In genomic region chr9:67832088-67832487, GRCh38 we compare ENCODE assay signal across 11 cellular contexts. TPM values are rescaled to one million over a fixed set of nuclear protein-coding genes. Genes with fewer than 3 reads are reported as not detected.
A peak's percentile ranks its signal among the peaks of the same experiment; 100 is the strongest.
DNase-seq lines count a peak whose midpoint lies in the region; ATAC-seq and TF ChIP-seq lines count a peak whose summit lies in the region.
"Not testable (repeated sequence)": the region's sequence is repeated elsewhere in the genome, so short reads cannot be mapped to it uniquely, and the experiment has no call there.
"Had no signal": no experiment of that assay in that cellular context is flagged by ENCODE, and none has a peak within 500 bp of the region (broad histone marks: within the 10 kb centered on the region; RNA-seq: fewer than 3 reads in every experiment).

No MANE protein-coding gene starts in this region.

- not testable (repeated sequence) for H3K9me3 ChIP-seq in MG63

- intact Hi-C loops in activated CD4-positive, alpha-beta T cell treated with anti-CD3 and anti-CD28 coated beads for 36 hours (cut with DNase I, micrococcal nuclease); activated CD8-positive, alpha-beta T cell treated with anti-CD3 and anti-CD28 coated beads for 36 hours (cut with micrococcal nuclease): not testable (repeated sequence)

- not testable (repeated sequence) for H3K4me3 Mint-ChIP-seq in activated CD4-positive, alpha-beta T cell treated with anti-CD3 and anti-CD28 coated beads for 36 hours; activated CD8-positive, alpha-beta T cell treated with anti-CD3 and anti-CD28 coated beads for 36 hours; activated T-cell treated with anti-CD3 and anti-CD28 coated beads, Interleukin-2, amount 50 U/mL, for 72 hours; natural killer cell treated with Interleukin-12 subunit alpha and Interleukin-12 subunit beta and Interleukin-15 and Interleukin-18, amount 100 ng/mL, for 72 hours

- H3K36me3 ChIP-seq in MG63 = not testable (repeated sequence)

- not testable (repeated sequence) for H3K27me3 Mint-ChIP-seq in activated CD4-positive, alpha-beta T cell treated with anti-CD3 and anti-CD28 coated beads for 36 hours; activated CD8-positive, alpha-beta T cell treated with anti-CD3 and anti-CD28 coated beads for 36 hours; activated T-cell treated with anti-CD3 and anti-CD28 coated beads, Interleukin-2, amount 50 U/mL, for 72 hours (ENCODE audit: low read depth); natural killer cell treated with Interleukin-12 subunit alpha and Interleukin-12 subunit beta and Interleukin-15 and Interleukin-18, amount 100 ng/mL, for 72 hours

- CTCF ChIA-PET in activated CD4-positive, alpha-beta T cell treated with anti-CD3 and anti-CD28 coated beads for 36 hours (lab: Charles Lee); activated CD8-positive, alpha-beta T cell treated with anti-CD3 and anti-CD28 coated beads for 36 hours (lab: Charles Lee): not testable (repeated sequence)

- not testable (repeated sequence) for H3K27me3 ChIP-seq in MG63

- not testable (repeated sequence) for ATAC-seq in activated CD4-positive, alpha-beta T cell treated with anti-CD3 and anti-CD28 coated beads for 36 hours; activated CD8-positive, alpha-beta T cell treated with anti-CD3 and anti-CD28 coated beads for 36 hours; activated T-cell treated with anti-CD3 and anti-CD28 coated beads, Interleukin-2, amount 50 U/mL, for 72 hours (replicated peaks in 1 of 2); natural killer cell treated with Interleukin-12 subunit alpha and Interleukin-12 subunit beta and Interleukin-15 and Interleukin-18, amount 100 ng/mL, for 72 hours

- H3K9me3 Mint-ChIP-seq in activated CD4-positive, alpha-beta T cell treated with anti-CD3 and anti-CD28 coated beads for 36 hours (ENCODE audit: low read depth); activated CD8-positive, alpha-beta T cell treated with anti-CD3 and anti-CD28 coated beads for 36 hours; activated T-cell treated with anti-CD3 and anti-CD28 coated beads, Interleukin-2, amount 50 U/mL, for 72 hours; natural killer cell treated with Interleukin-12 subunit alpha and Interleukin-12 subunit beta and Interleukin-15 and Interleukin-18, amount 100 ng/mL, for 72 hours: not testable (repeated sequence)

- POLR2A ChIA-PET in activated CD4-positive, alpha-beta T cell treated with anti-CD3 and anti-CD28 coated beads for 36 hours (lab: Charles Lee); activated CD8-positive, alpha-beta T cell treated with anti-CD3 and anti-CD28 coated beads for 36 hours (lab: Charles Lee): not testable (repeated sequence)

- not testable (repeated sequence) for H3K27ac Mint-ChIP-seq in activated CD4-positive, alpha-beta T cell treated with anti-CD3 and anti-CD28 coated beads for 36 hours; activated CD8-positive, alpha-beta T cell treated with anti-CD3 and anti-CD28 coated beads for 36 hours; activated T-cell treated with anti-CD3 and anti-CD28 coated beads, Interleukin-2, amount 50 U/mL, for 72 hours; natural killer cell treated with Interleukin-12 subunit alpha and Interleukin-12 subunit beta and Interleukin-15 and Interleukin-18, amount 100 ng/mL, for 72 hours

- DNase-seq in H4 (ENCODE audit: low spot score) (peak; percentile 71), MG63 (peak; percentile 3), amniotic epithelial cell (ENCODE audit: low read depth) (peak; percentile 1)
- peak; percentile 17 for DNase-seq in activated CD4-positive, alpha-beta T cell treated with anti-CD3 and anti-CD28 coated beads for 36 hours
- peak; percentile 50 for DNase-seq in activated CD8-positive, alpha-beta T cell treated with anti-CD3 and anti-CD28 coated beads for 36 hours
- DNase-seq in activated T-cell treated with anti-CD3 and anti-CD28 coated beads, Interleukin-2, amount 50 U/mL, for 72 hours = peak; percentile 55 to 57
- DNase-seq in natural killer cell treated with Interleukin-12 subunit alpha and Interleukin-12 subunit beta and Interleukin-15 and Interleukin-18, amount 100 ng/mL, for 72 hours (ENCODE audit: low spot score) = peak; percentile 59

- not testable (repeated sequence) for H3K36me3 Mint-ChIP-seq in activated CD4-positive, alpha-beta T cell treated with anti-CD3 and anti-CD28 coated beads for 36 hours (ENCODE audit: low read depth); activated CD8-positive, alpha-beta T cell treated with anti-CD3 and anti-CD28 coated beads for 36 hours (ENCODE audit: low read depth); activated T-cell treated with anti-CD3 and anti-CD28 coated beads, Interleukin-2, amount 50 U/mL, for 72 hours (ENCODE audit: insufficient read depth in 2 of 2); natural killer cell treated with Interleukin-12 subunit alpha and Interleukin-12 subunit beta and Interleukin-15 and Interleukin-18, amount 100 ng/mL, for 72 hours

- not testable (repeated sequence) for H3K4me1 Mint-ChIP-seq in activated CD4-positive, alpha-beta T cell treated with anti-CD3 and anti-CD28 coated beads for 36 hours; activated CD8-positive, alpha-beta T cell treated with anti-CD3 and anti-CD28 coated beads for 36 hours (ENCODE audit: low read depth); activated T-cell treated with anti-CD3 and anti-CD28 coated beads, Interleukin-2, amount 50 U/mL, for 72 hours (ENCODE audit: low read depth); natural killer cell treated with Interleukin-12 subunit alpha and Interleukin-12 subunit beta and Interleukin-15 and Interleukin-18, amount 100 ng/mL, for 72 hours (ENCODE audit: low read depth in 2 of 2)

- TF ChIP-seq CTCF in activated CD8-positive, alpha-beta T cell treated with anti-CD3 and anti-CD28 coated beads for 36 hours (IDR thresholded peaks at IDR 0.05) = not testable (repeated sequence)

- H3K4me3 ChIP-seq in MG63 = not testable (repeated sequence)

RNA-seq across cellular contexts. Expression of gene ANKRD20A1, which starts 26.6 kb away (rescaled TPM):
- total RNA-seq in H4 (2014; rRNA removed; shearing (Covaris generic)) = 0.10 and 0.97 TPM in 2 replicates
- not detected in 2 replicates for total RNA-seq in MG63 (2014; rRNA removed; shearing (Covaris generic); ENCODE audit: low replicate concordance)
- under 1 TPM in 1 of 2 experiments, not detected in 1; 0.90 TPM for total RNA-seq in activated CD4-positive, alpha-beta T cell treated with anti-CD3 and anti-CD28 coated beads for 36 hours
- total RNA-seq in activated CD8-positive, alpha-beta T cell treated with anti-CD3 and anti-CD28 coated beads for 36 hours = 1 to 10 TPM; 1.2 to 1.5 TPM
- total RNA-seq in activated T-cell treated with anti-CD3 and anti-CD28 coated beads, Interleukin-2, amount 50 U/mL, for 72 hours = 1 to 10 TPM; 3.0 to 6.3 TPM
- total RNA-seq in natural killer cell treated with Interleukin-12 subunit alpha and Interleukin-12 subunit beta and Interleukin-15 and Interleukin-18, amount 100 ng/mL, for 72 hours = 1 to 10 TPM; 1.4 to 2.0 TPM
- total RNA-seq: A673, Caco-2, GM23338, HFFc6 had no signal

Comparison
In these comparisons a context has a peak if more than half of its experiments do, and no peak if none do; other contexts are left out.
1. DNase-seq: peak in every context shown above with its lines; median percentile 71 in H4; 59 in natural killer cell treated with Interleukin-12 subunit alpha and Interleukin-12 subunit beta and Interleukin-15 and Interleukin-18, amount 100 ng/mL, for 72 hours; 56 in activated T-cell treated with anti-CD3 and anti-CD28 coated beads, Interleukin-2, amount 50 U/mL, for 72 hours; 50 in activated CD8-positive, alpha-beta T cell treated with anti-CD3 and anti-CD28 coated beads for 36 hours; 17 in activated CD4-positive, alpha-beta T cell treated with anti-CD3 and anti-CD28 coated beads for 36 hours; 3 in MG63; 1 in amniotic epithelial cell.